In genomic region chr15:67023517-67024321, GRCh38 we compare ENCODE assay signal across 12 cellular contexts. TPM values are rescaled to one million over a fixed set of nuclear protein-coding genes. Genes with fewer than 3 reads are reported as not detected.
DNase-seq lines count a peak whose midpoint lies in the region; ATAC-seq, FAIRE-seq and TF ChIP-seq lines count a peak whose summit lies in the region.
"Had no signal": no experiment of that assay in that cellular context is flagged by ENCODE, and none has a peak within 500 bp of the region (broad histone marks: within the 10 kb centered on the region; RNA-seq: fewer than 3 reads in every experiment).

No MANE protein-coding gene starts in this region.

- H3K36me3 ChIP-seq in HCT116 (ENCODE audit: control insufficient read depth in 1 of 2, insufficient read depth in 2 of 2, low read length in 2 of 2) (no peaks in the 10 kb centered on the region), kidney (ENCODE audit: control insufficient read depth in 1 of 2, insufficient read depth in 2 of 2, low read length in 2 of 2) (no peaks in the 10 kb centered on the region), skeletal muscle satellite cell (ENCODE audit: insufficient read depth, low read length) (no peaks in the 10 kb centered on the region)

- no peak for FAIRE-seq in kidney (lab: Jason Lieb, UNC)

- no peaks in the 10 kb centered on the region for H3K9me2 ChIP-seq in HCT116 (ENCODE audit: insufficient read depth)

- CTCF ChIA-PET in HCT116 (lab: Charles Lee): interaction anchor here (0.9 kb wide), 1 partner anchor 77 kb away, joined by 3 read pairs; no protein-coding TSS in a partner anchor

- no peak for DNase-seq in HCT116 (ENCODE audit: low read depth, low spot score)
- no peak for DNase-seq in activated naive CD8-positive, alpha-beta T cell treated with anti-CD3 and anti-CD28 coated beads, Interleukin-2, amount 50 U/mL, for 24 hours
- DNase-seq in kidney: no peak
- DNase-seq in DMS153 treated with DMSO at 0.1 percent for 48 hours (lab: John Stamatoyannopoulos, UW; ENCODE audit: unreplicated experiment): no peak
- DNase-seq in activated gamma-delta T cell treated with Interleukin-2 at 50 U/mL for 16 hours: no peak
- DNase-seq in occipital lobe (lab: John Stamatoyannopoulos, UW): no peak
- DNase-seq: DMS153, NCI-H1048 had no signal

- no peak overlapping the region for H2AFZ ChIP-seq in HCT116 (ENCODE audit: low read depth, low read length, poor library complexity, severe bottlenecking)

- POLR2A ChIA-PET in HCT116 (lab: Charles Lee): interaction anchor here (0.8 to 1.6 kb wide), 2 partner anchors 45 to 138 kb away, joined by 3 to 5 read pairs; no protein-coding TSS in a partner anchor

- H3K27ac ChIP-seq in HCT116 (ENCODE audit: low read depth, low read length) (peak overlapping the region; percentile 59), kidney (ENCODE audit: low read depth in 2 of 2, low read length in 2 of 2) (peak overlapping the region; percentile 20 to 83)

- peak overlapping the region; percentile 63 for H3K4me2 ChIP-seq in HCT116 (ENCODE audit: low read length)
- H3K4me2 ChIP-seq in skeletal muscle satellite cell (ENCODE audit: low read length): peak overlapping the region; percentile 61

- H4K20me1 ChIP-seq in HCT116 (ENCODE audit: insufficient read depth): no peaks in the 10 kb centered on the region

- peak overlapping the region; percentile 2; the same call in 1 of the 2 replicates for H3K9ac ChIP-seq in HCT116 (ENCODE audit: low read length)
- H3K9ac ChIP-seq in kidney (ENCODE audit: low read length in 2 of 2): no peak overlapping the region
- peak overlapping the region; percentile 59 for H3K9ac ChIP-seq in skeletal muscle satellite cell (ENCODE audit: low read depth, low read length)

- H3K79me2 ChIP-seq in HCT116 (ENCODE audit: insufficient read depth, low read length): no peaks in the 10 kb centered on the region

- no peaks in the 10 kb centered on the region for H3K27me3 ChIP-seq in HCT116 (ENCODE audit: insufficient read depth, low read length)
- no peaks in the 10 kb centered on the region for H3K27me3 ChIP-seq in skeletal muscle satellite cell (ENCODE audit: control insufficient read depth, insufficient read depth, low read length)

- ATAC-seq in HCT116 (peak; percentile 45), HG03280 (IDR thresholded peaks at IDR 0.05; ENCODE audit: unreplicated experiment) (no peak)
- ATAC-seq in activated naive CD8-positive, alpha-beta T cell treated with anti-CD3 and anti-CD28 coated beads, Interleukin-2, amount 50 U/mL, for 24 hours: no peak

- H3K4me1 ChIP-seq in HCT116 (ENCODE audit: control insufficient read depth in 1 of 2, insufficient read depth in 2 of 2, low read length in 2 of 2) (peaks cover 43 to 72% of the 10 kb centered on the region in 2 experiments), kidney (ENCODE audit: control insufficient read depth in 1 of 2, insufficient read depth in 1 of 2, low read depth in 1 of 2, low read length in 2 of 2) (peaks cover 26 to 29% of the 10 kb centered on the region in 2 donors), skeletal muscle satellite cell (ENCODE audit: control insufficient read depth, insufficient read depth, low read length) (peaks cover 55% of the 10 kb centered on the region)

- no peak for TF ChIP-seq POLR2A in HCT116 (IDR thresholded peaks at IDR 0.05; ENCODE audit: borderline replicate concordance, extremely low read depth, insufficient read depth, insufficient read length)

- TF ChIP-seq RAD21 in HCT116 (IDR thresholded peaks at IDR 0.05; ENCODE audit: low read depth): no peak

- intact Hi-C loops in HCT116 (cut with micrococcal nuclease): no loop called here
- intact Hi-C loops in kidney (cut with DNase I): no loop called here

- H3K4me1 Mint-ChIP-seq in activated naive CD8-positive, alpha-beta T cell treated with anti-CD3 and anti-CD28 coated beads, Interleukin-2, amount 50 U/mL, for 24 hours: peaks cover 61% of the 10 kb centered on the region

- no peaks in the 10 kb centered on the region for H3K9me3 Mint-ChIP-seq in activated naive CD8-positive, alpha-beta T cell treated with anti-CD3 and anti-CD28 coated beads, Interleukin-2, amount 50 U/mL, for 24 hours
- H3K9me3 Mint-ChIP-seq: activated T-cell treated with anti-CD3 and anti-CD28 coated beads, Interleukin-2, amount 50 U/mL, for 72 hours; naive thymus-derived CD4-positive, alpha-beta T cell had no signal

- no peak for TF ChIP-seq CTCF in HCT116 (IDR thresholded peaks at IDR 0.05 in 2 of 3, conservative IDR thresholded peaks at IDR 0.05 in 1 of 3; ENCODE audit: borderline replicate concordance in 1 of 3, insufficient read depth in 1 of 3, low read depth in 2 of 3, low read length in 2 of 3)
- TF ChIP-seq CTCF in kidney (IDR thresholded peaks at IDR 0.05; ENCODE audit: borderline replicate concordance, extremely low read depth, insufficient read depth): no peak

- RAD21 ChIA-PET in HCT116 (lab: Charles Lee; ENCODE audit: low non-redundant PET in 1 of 2, low total read pairs in 2 of 2, uncharacterized antibody in 2 of 2, unreplicated experiment in 2 of 2): no interaction called here

- no peak overlapping the region for H3K4me3 Mint-ChIP-seq in activated naive CD8-positive, alpha-beta T cell treated with anti-CD3 and anti-CD28 coated beads, Interleukin-2, amount 50 U/mL, for 24 hours
- H3K4me3 Mint-ChIP-seq: naive thymus-derived CD4-positive, alpha-beta T cell had no signal

- H3K9me3 ChIP-seq in HCT116 (ENCODE audit: control insufficient read depth in 1 of 2, insufficient read depth in 1 of 2, low read depth in 1 of 2, low read length in 2 of 2) (no peaks in the 10 kb centered on the region), kidney (ENCODE audit: control insufficient read depth in 1 of 2, low read length in 2 of 2) (no peaks in the 10 kb centered on the region), skeletal muscle satellite cell (replicated peaks; ENCODE audit: low read length) (no peaks in the 10 kb centered on the region)

- H3K27me3 Mint-ChIP-seq in activated naive CD8-positive, alpha-beta T cell treated with anti-CD3 and anti-CD28 coated beads, Interleukin-2, amount 50 U/mL, for 24 hours: peaks cover 2% of the 10 kb centered on the region

- H3K4me3 ChIP-seq in HCT116 (replicated peaks in 1 of 2; ENCODE audit: low read depth in 1 of 2, low read length in 2 of 2) (no peak overlapping the region), kidney (ENCODE audit: low read length in 2 of 2) (no peak overlapping the region), skeletal muscle satellite cell (ENCODE audit: low read length) (peak overlapping the region; percentile 12)

- peak overlapping the region; percentile 57 for H3K27ac Mint-ChIP-seq in activated naive CD8-positive, alpha-beta T cell treated with anti-CD3 and anti-CD28 coated beads, Interleukin-2, amount 50 U/mL, for 24 hours
- H3K27ac Mint-ChIP-seq: naive thymus-derived CD4-positive, alpha-beta T cell had no signal

- BruUV-seq in HCT116 (replicated peaks; lab: Mats Ljungman, UMichigan): no TSS peak

- H3K36me3 Mint-ChIP-seq in activated naive CD8-positive, alpha-beta T cell treated with anti-CD3 and anti-CD28 coated beads, Interleukin-2, amount 50 U/mL, for 24 hours (ENCODE audit: low read depth): no peaks in the 10 kb centered on the region
- H3K36me3 Mint-ChIP-seq: naive thymus-derived CD4-positive, alpha-beta T cell had no signal

TF ChIP-seq in HCT116, 20 proteins besides CTCF, POLR2A, EP300 and RAD21:
- TF ChIP-seq POLR2AphosphoS5 (IDR thresholded peaks at IDR 0.05; ENCODE audit: low read depth, low read length) (no peak), EZH2 (IDR thresholded peaks at IDR 0.05) (no peak), SRF (IDR thresholded peaks at IDR 0.05; ENCODE audit: low read depth) (no peak), SP1 (IDR thresholded peaks at IDR 0.05; ENCODE audit: low read depth) (no peak), ZFX (IDR thresholded peaks at IDR 0.05) (no peak), FOSL1 (IDR thresholded peaks at IDR 0.05; ENCODE audit: low read depth) (no peak), ATF3 (IDR thresholded peaks at IDR 0.05) (no peak), EZH2phosphoT487 (IDR thresholded peaks at IDR 0.05; ENCODE audit: borderline replicate concordance) (no peak)

RNA-seq across cellular contexts. Expression of gene SMAD3, which starts 41.7 kb away (rescaled TPM):
- total RNA-seq in HCT116 (2021; ENCODE audit: unreplicated experiment) (89.2 TPM), kidney (58.2 TPM), occipital lobe (2.5 TPM)
- polyA plus RNA-seq in HCT116 (2012): 54.4 and 57.6 TPM in 2 replicates
- 10.1 TPM for polyA plus RNA-seq in kidney (ENCODE audit: insufficient read depth, low read depth, low replicate concordance)
- total RNA-seq in skeletal muscle satellite cell (2012; rRNA removed): 18.3 and 32.1 TPM in 2 replicates

Comparison
In these comparisons a context has a peak if more than half of its experiments do, and no peak if none do; other contexts are left out.
1. H3K9ac ChIP-seq: peak in HCT116 (single experiment) and skeletal muscle satellite cell (single experiment); none in kidney (0 of 2).
2. RNA of gene SMAD3, which starts 41.7 kb away (total RNA-seq): 89.2 TPM in HCT116 (single experiment) and 58.2 TPM in kidney (single experiment); 2.5 TPM in occipital lobe (single experiment); every median in the first group is over 10 times any median in the second.